In the genomic region with DNA sequence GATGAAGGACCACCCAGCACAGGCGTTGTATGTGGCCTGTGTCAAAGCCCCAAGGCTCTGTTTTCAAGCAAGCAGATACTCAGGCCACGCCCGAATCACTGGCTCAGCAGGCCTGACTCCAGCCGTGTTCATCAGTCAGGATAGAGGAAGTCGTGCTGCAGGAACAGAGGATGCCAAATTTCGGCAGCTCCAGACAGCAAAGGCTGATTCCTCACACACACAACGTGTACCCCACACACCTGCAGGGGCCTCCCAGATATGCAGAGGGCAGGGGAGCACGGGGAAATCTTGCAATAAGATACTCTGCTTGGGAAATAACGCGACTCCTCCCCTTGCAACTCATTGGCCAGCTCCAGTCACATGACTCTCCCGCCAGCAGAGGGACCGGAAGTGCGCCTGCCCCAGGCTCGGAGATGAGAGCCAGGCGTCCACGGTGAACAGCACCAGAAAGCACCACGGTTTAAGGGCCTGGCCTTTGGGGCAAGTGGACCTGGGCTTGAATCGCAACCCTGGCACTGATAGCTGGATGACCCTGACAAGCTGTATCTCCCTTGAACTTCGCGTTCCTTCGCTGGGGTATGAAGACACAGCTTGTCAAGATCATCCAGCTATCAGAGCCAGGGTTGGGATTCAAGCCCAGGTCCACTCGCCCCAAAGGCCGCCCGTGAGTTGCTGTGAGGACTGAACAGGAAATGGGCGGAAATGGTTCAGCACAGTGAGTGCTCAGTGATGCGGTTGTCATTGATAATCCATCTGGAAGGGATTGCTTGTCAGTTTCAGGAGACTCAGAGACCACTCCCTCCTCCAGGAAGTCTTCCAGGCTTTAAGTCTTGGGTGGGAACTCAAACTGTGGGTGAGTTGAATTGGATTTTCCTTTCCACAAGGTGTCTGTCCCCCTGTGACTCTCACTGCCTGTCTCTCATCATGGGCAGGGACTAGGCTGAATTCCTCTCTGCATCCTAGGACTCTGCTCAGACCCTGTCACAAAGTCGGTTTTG, we compare ENCODE assay signal across 1 cellular context.
TF ChIP-seq lines count a peak whose summit lies in the region.

No MANE protein-coding gene starts in this region.

TF ChIP-seq in GM12878, 131 proteins besides CTCF, POLR2A, EP300 and RAD21 (continued from another document):
- TF ChIP-seq USF1 (IDR thresholded peaks at IDR 0.05; ENCODE audit: borderline replicate concordance, extremely low read length, insufficient read depth, low read depth, low read length) (peak; percentile 81), RAD51 (IDR thresholded peaks at IDR 0.05) (peak; percentile 82), BHLHE40 (IDR thresholded peaks at IDR 0.05; ENCODE audit: borderline replicate concordance in 1 of 2, low read depth in 2 of 2, low read length in 1 of 2) (0 out of 4 replicates have a peak, but pooled peaks of 1 of the 2 experiments have one; percentile 10)
